ENCODE assay signal across 15 cellular contexts in the genomic region with DNA sequence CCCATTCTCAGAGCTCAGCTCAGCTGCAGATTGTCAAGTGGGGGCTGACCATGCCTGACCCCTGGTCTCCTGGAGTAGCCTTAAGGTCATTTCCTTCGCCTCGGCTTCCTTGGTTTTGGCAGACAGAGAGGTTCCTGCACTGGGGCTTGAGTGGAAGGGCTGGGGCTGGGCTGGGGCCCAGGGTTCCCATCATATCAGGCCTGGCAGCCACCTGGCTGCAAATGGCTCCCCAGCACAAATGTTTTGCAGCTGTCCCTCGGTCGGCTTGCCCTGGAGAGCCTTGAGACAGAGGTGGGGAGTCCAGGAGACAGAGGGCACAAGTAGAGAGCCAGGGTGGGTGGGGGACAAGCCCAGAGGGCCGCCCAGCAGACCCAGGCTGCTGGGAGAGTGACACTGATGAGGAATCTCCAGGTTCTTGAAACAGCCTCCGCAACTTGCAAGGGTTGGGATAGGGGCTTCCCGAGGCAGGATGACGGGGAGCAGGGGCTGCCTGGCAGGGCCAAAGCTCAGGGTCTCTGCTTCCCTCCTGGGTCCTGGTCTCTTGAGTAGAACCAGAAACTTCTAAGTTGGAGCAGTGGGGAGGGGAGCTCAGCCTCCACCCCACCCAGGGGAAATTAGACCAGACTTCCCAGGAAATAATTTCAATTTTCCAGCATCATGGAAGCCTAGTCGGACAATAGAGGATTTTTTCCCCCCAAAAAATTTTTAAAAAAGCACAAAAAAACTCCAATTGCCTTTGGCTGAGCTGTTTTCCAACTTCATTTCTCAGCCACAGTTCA. TPM values are rescaled to one million over a fixed set of nuclear protein-coding genes. Genes with fewer than 3 reads are reported as not detected.
A peak's percentile ranks its signal among the peaks of the same experiment; 100 is the strongest.
DNase-seq lines count a peak whose midpoint lies in the region; ATAC-seq lines count a peak whose summit lies in the region.
"Had no signal": no experiment of that assay in that cellular context is flagged by ENCODE, and none has a peak within 500 bp of the region (broad histone marks: within the 10 kb centered on the region; RNA-seq: fewer than 3 reads in every experiment).

No MANE protein-coding gene starts in this region.

- no peak overlapping the region for H2BK5ac ChIP-seq in trophoblast cell (ENCODE audit: low read depth, low read length, poor library complexity)

- no peak overlapping the region for H3K14ac ChIP-seq in trophoblast cell (ENCODE audit: low read length)

- ATAC-seq in right cardiac atrium (peak; percentile 25 to 32), GM19351 (IDR thresholded peaks at IDR 0.05; ENCODE audit: unreplicated experiment) (no peak)

- no peak overlapping the region for H3K23ac ChIP-seq in trophoblast cell (ENCODE audit: low read length)

- H3K9me2 ChIP-seq in GM23248 (ENCODE audit: insufficient read depth) = no peaks in the 10 kb centered on the region

- H4K12ac ChIP-seq in trophoblast cell (ENCODE audit: low read depth, low read length) = no peak overlapping the region

- in situ Hi-C loops in GM23248 (cut with MboI) = no loop called here

- 59% methylated on average over 8 to 9 of the region's 9 CpGs for WGBS in GM23248 (ENCODE audit: low coverage in 1 of 2, low lambda C conversion rate in 2 of 2, missing lambda C conversion rate in 2 of 2), 2 experiments
- 35% methylated on average over 9 of the region's 9 CpGs for WGBS in right cardiac atrium
- no CpG with 5 or more reads among the region's 9 CpGs for WGBS in trophoblast cell (ENCODE audit: extremely low coverage, insufficient coverage, insufficient read length)

- peak overlapping the region; percentile 42 for H3K27ac ChIP-seq in GM23248
- no peak overlapping the region for H3K27ac ChIP-seq in right cardiac atrium (ENCODE audit: low read length)
- H3K27ac ChIP-seq in trophoblast cell (ENCODE audit: low read depth, low read length) = no peak overlapping the region

- H2AFZ ChIP-seq in GM23248 (no peak overlapping the region), trophoblast cell (ENCODE audit: insufficient read depth, low read length, poor library complexity) (peak overlapping the region; percentile 28)

- H3K9ac ChIP-seq in GM23248 = no peak overlapping the region
- H3K9ac ChIP-seq in adipocyte (ENCODE audit: low read length) = peak overlapping the region; percentile 60
- H3K9ac ChIP-seq in trophoblast cell (ENCODE audit: low read length) = no peak overlapping the region

- H2BK120ac ChIP-seq in trophoblast cell (ENCODE audit: insufficient read depth, low read length, poor library complexity) = no peak overlapping the region

- no peaks in the 10 kb centered on the region for H3K79me1 ChIP-seq in trophoblast cell (ENCODE audit: low read length)

- H2AK5ac ChIP-seq in trophoblast cell (ENCODE audit: low read length) = no peak overlapping the region

- no peak for DNase-seq in GM23248
- DNase-seq in adipocyte (ENCODE audit: low read depth) = no peak
- peak; percentile 53 to 80 (median 76) for DNase-seq in right cardiac atrium
- no peak for DNase-seq in trophoblast cell
- no peak for DNase-seq in nucleus accumbens (lab: John Stamatoyannopoulos, UW)
- no peak for DNase-seq in SIG-M5 (lab: John Stamatoyannopoulos, UW)
- no peak for DNase-seq in NCI-H1694 treated with DMSO at 0.1 percent for 48 hours (lab: John Stamatoyannopoulos, UW)
- DNase-seq: activated T-cell treated with anti-CD3 and anti-CD28 coated beads, Interleukin-2, amount 50 U/mL, for 1 hour; amygdala; DND-41; MG63; NCI-H2171; stimulated activated CD4-positive, alpha-beta T cell treated with anti-CD3 and anti-CD28 coated beads, Interleukin-15, amount 100 ng/mL, for 24 hours; T-helper 1 cell had no signal

- H3K4ac ChIP-seq in trophoblast cell (ENCODE audit: low read depth, low read length) = no peak overlapping the region

- H4K91ac ChIP-seq in trophoblast cell (ENCODE audit: low read depth, low read length) = no peak overlapping the region

- no peaks in the 10 kb centered on the region for H3K79me2 ChIP-seq in GM23248 (ENCODE audit: insufficient read depth)
- no peaks in the 10 kb centered on the region for H3K79me2 ChIP-seq in trophoblast cell (ENCODE audit: control insufficient read depth, insufficient read depth, low read length, poor library complexity)

- intact Hi-C loops in right cardiac atrium (cut with DNase I) = no loop called here

- H3K4me1 ChIP-seq in GM23248 (ENCODE audit: insufficient read depth) = peaks cover 31% of the 10 kb centered on the region
- H3K4me1 ChIP-seq in adipocyte (ENCODE audit: control insufficient read depth, insufficient read depth, low read length) = peaks cover 55% of the 10 kb centered on the region
- peaks cover 4% of the 10 kb centered on the region for H3K4me1 ChIP-seq in right cardiac atrium (ENCODE audit: control insufficient read depth, insufficient read depth, low read length)
- H3K4me1 ChIP-seq in trophoblast cell (ENCODE audit: control insufficient read depth in 1 of 2, insufficient read depth in 2 of 2, low read length in 2 of 2) = no peaks in the 10 kb centered on the region

- H3K18ac ChIP-seq in trophoblast cell (ENCODE audit: low read length) = no peak overlapping the region

- no peaks in the 10 kb centered on the region for H3K9me3 ChIP-seq in GM23248 (ENCODE audit: low read depth)
- no peaks in the 10 kb centered on the region for H3K9me3 ChIP-seq in adipocyte (ENCODE audit: control insufficient read depth, low read length)
- no peaks in the 10 kb centered on the region for H3K9me3 ChIP-seq in right cardiac atrium (ENCODE audit: control insufficient read depth, low read length)
- H3K9me3 ChIP-seq in trophoblast cell (ENCODE audit: insufficient read depth, low read depth, low read length) = no peaks in the 10 kb centered on the region
- H3K9me3 ChIP-seq: MG63 had no signal

- H3F3A ChIP-seq in GM23248 (ENCODE audit: insufficient read depth) = peaks cover 71% of the 10 kb centered on the region

- no peak overlapping the region for H4K8ac ChIP-seq in trophoblast cell (ENCODE audit: low read depth, low read length)

- no peak overlapping the region for H3K4me3 ChIP-seq in GM23248
- no peak overlapping the region for H3K4me3 ChIP-seq in adipocyte (ENCODE audit: low read length)
- H3K4me3 ChIP-seq in right cardiac atrium (ENCODE audit: low read length) = no peak overlapping the region
- no peak overlapping the region for H3K4me3 ChIP-seq in trophoblast cell (ENCODE audit: low read depth, low read length)
- H3K4me3 ChIP-seq: MG63 had no signal

- H2BK12ac ChIP-seq in trophoblast cell (ENCODE audit: low read length) = no peak overlapping the region

- no peaks in the 10 kb centered on the region for H4K20me1 ChIP-seq in GM23248 (ENCODE audit: insufficient read depth)

- H3K4me2 ChIP-seq in GM23248 (ENCODE audit: unreplicated experiment) (no peak overlapping the region), trophoblast cell (ENCODE audit: low read length) (no peak overlapping the region)

- peaks cover 8% of the 10 kb centered on the region; the same call in 1 of the 2 replicates for H3K36me3 ChIP-seq in GM23248 (ENCODE audit: low read depth)
- peaks cover 14% of the 10 kb centered on the region for H3K36me3 ChIP-seq in adipocyte (ENCODE audit: control insufficient read depth, insufficient read depth, low read length, severe bottlenecking)
- H3K36me3 ChIP-seq in trophoblast cell (ENCODE audit: control insufficient read depth in 1 of 2, insufficient read depth in 2 of 2, low read length in 2 of 2) = no peaks in the 10 kb centered on the region
- H3K36me3 ChIP-seq: MG63 had no signal

- H3K27me3 ChIP-seq in GM23248 (replicated peaks; ENCODE audit: insufficient read depth) (no peaks in the 10 kb centered on the region), adipocyte (replicated peaks; ENCODE audit: control insufficient read depth, insufficient read depth, low read length) (no peaks in the 10 kb centered on the region), right cardiac atrium (ENCODE audit: control insufficient read depth, insufficient read depth) (no peaks in the 10 kb centered on the region), trophoblast cell (ENCODE audit: insufficient read depth, low read length) (no peaks in the 10 kb centered on the region)

RNA-seq across cellular contexts. Expression of gene IGFBP4, which starts 19.3 kb away (rescaled TPM):
- 361 and 408 TPM in 2 replicates for total RNA-seq in GM23248 (2014; rRNA removed; shearing (Covaris generic))
- polyA plus RNA-seq in GM23248 (2016; fragmentation: Nextera tagmentation; extraction: Ambion mirVana) = 1,209 and 1,277 TPM in 2 replicates
- 100 to 1,000 TPM; 159 to 510 (median 262) TPM for total RNA-seq in right cardiac atrium
- 205 TPM for polyA plus RNA-seq in right cardiac atrium
- polyA plus RNA-seq in trophoblast cell (2013) = 68.1 and 68.9 TPM in 2 replicates

RNA-seq across cellular contexts. Expression of gene TNS4, which starts 38.9 kb away (rescaled TPM):
- not detected in 2 replicates for total RNA-seq in GM23248 (2014; rRNA removed; shearing (Covaris generic))
- 0.20 and 0.44 TPM in 2 replicates for polyA plus RNA-seq in GM23248 (2016; fragmentation: Nextera tagmentation; extraction: Ambion mirVana)
- under 1 TPM in 1 of 4 donors, not detected in 3; 0.14 TPM for total RNA-seq in right cardiac atrium
- not detected for polyA plus RNA-seq in right cardiac atrium
- 0.79 and 1.1 TPM in 2 replicates for polyA plus RNA-seq in trophoblast cell (2013)

RNA-seq across cellular contexts. Expression of gene TOP2A, which starts 44.8 kb away (rescaled TPM):
- 71.4 and 75.8 TPM in 2 replicates for total RNA-seq in GM23248 (2014; rRNA removed; shearing (Covaris generic))
- polyA plus RNA-seq in GM23248 (2016; fragmentation: Nextera tagmentation; extraction: Ambion mirVana) (39.6 and 47.0 TPM in 2 replicates), right cardiac atrium (0.70 TPM)
- 1 to 10 TPM in 3 of 4 donors, under 1 TPM in 1; 0.22 to 5.9 (median 3.2) TPM for total RNA-seq in right cardiac atrium
- polyA plus RNA-seq in trophoblast cell (2013) = 98.7 and 104 TPM in 2 replicates

Comparison
In these comparisons a context has a peak if more than half of its experiments do, and no peak if none do; other contexts are left out.
1. DNase-seq: peak in right cardiac atrium (3 of 3); none in GM23248 (single experiment), adipocyte (single experiment), trophoblast cell (0 of 2), nucleus accumbens (0 of 56), SIG-M5 (single experiment) and NCI-H1694 treated with DMSO at 0.1 percent for 48 hours (single experiment).
2. RNA of gene TOP2A, which starts 44.8 kb away (total RNA-seq): 71.4 to 75.8 TPM in GM23248; 0.22 to 5.9 TPM in right cardiac atrium; every median in the first group is over 10 times any median in the second.